In the genomic region with DNA sequence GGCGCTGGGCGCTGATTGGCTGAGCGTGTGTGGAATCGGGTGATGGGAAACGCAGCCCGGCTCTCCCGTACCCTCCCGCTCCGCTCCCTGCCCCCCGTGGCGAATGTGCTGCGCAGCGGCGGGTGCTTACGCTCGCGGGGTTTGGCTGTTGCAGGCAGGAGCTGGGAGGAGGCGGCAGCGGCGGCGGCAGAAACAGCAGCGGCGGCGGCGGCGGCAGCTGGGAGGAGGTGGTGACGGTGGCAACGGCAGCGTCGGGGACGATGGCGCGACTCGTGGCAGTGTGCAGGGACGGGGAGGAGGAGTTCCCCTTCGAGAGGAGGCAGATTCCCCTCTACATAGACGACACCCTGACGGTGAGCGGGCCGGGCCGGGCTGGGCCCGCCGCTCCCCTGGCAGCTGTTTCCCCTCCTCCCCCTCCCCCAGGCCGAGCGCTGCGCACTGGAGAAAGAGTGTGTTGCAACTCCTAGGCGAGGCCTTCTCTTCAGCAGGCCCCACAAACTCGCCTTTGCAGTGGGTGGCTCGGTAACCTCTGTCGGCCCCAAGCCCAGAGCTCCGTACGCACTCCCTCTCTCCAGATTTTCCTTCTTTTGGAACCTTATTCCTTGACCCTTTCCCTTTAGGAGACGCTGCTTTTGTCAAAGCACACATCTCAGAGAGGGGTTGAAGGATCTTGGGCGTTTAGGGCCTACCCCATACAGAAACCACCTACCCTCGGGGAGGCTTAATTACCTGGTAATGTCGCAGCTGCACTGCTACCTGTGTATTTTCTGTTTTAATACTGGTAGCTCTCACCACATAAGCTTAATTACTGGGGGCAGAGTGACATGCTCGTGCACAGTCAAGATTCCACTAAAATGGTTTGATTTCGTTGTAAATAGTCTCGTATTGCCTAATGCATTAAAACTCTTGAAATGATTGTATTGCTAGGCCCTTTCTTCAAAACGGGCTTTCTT, we compare ENCODE assay signal across 8 cellular contexts.
DNase-seq lines count a peak whose midpoint lies in the region; ATAC-seq and TF ChIP-seq lines count a peak whose summit lies in the region.

No MANE protein-coding gene starts in this region.

- H3K4me3 ChIP-seq in AG10803 (ENCODE audit: low read length), result peak overlapping the region; percentile 71

- TF ChIP-seq CTCF in AG10803 (conservative IDR thresholded peaks at IDR 0.05; ENCODE audit: low read length), result no peak

- peak; percentile 67 for ATAC-seq in GM19035 (IDR thresholded peaks at IDR 0.05; ENCODE audit: unreplicated experiment)
- peak; percentile 70 for ATAC-seq in HG03280 (IDR thresholded peaks at IDR 0.05; ENCODE audit: unreplicated experiment)

- DNase-seq in AG10803 (ENCODE audit: low read depth) (peak; percentile 98), NCI-H345 treated with DMSO at 0.1 percent for 48 hours (lab: John Stamatoyannopoulos, UW; ENCODE audit: unreplicated experiment) (peak; percentile 92), cerebellar nuclear complex (lab: John Stamatoyannopoulos, UW) (peak; percentile 56 to 91), kidney glomerular epithelial cell (lab: John Stamatoyannopoulos, UW) (peak; percentile 89)
- DNase-seq in activated CD4-positive, alpha-beta T cell treated with anti-CD3 and anti-CD28 coated beads for 1 hour, result peak; percentile 95
- peak; percentile 97 for DNase-seq in stimulated activated CD4-positive, alpha-beta T cell treated with anti-CD3 and anti-CD28 coated beads, Interleukin-15, amount 100 ng/mL, for 24 hours

Comparison
In these comparisons a context has a peak if more than half of its experiments do, and no peak if none do; other contexts are left out.
1. Peak in every context shown above with its lines: DNase-seq, ATAC-seq and H3K4me3 ChIP-seq.